In genomic region chr2:233209978-233210680, GRCh38 we compare ENCODE assay signal across 12 cellular contexts. TPM values are rescaled to one million over a fixed set of nuclear protein-coding genes. Genes with fewer than 3 reads are reported as not detected.
DNase-seq lines count a peak whose midpoint lies in the region; ATAC-seq, FAIRE-seq and TF ChIP-seq lines count a peak whose summit lies in the region.
"Had no signal": no experiment of that assay in that cellular context is flagged by ENCODE, and none has a peak within 500 bp of the region (broad histone marks: within the 10 kb centered on the region; RNA-seq: fewer than 3 reads in every experiment).

No MANE protein-coding gene starts in this region.

- TF ChIP-seq EP300 in GM12878 (IDR thresholded peaks at IDR 0.05; ENCODE audit: borderline replicate concordance in 1 of 2, control insufficient read depth in 1 of 2, low read depth in 2 of 2, low read length in 2 of 2), result no peak

- no peaks in the 10 kb centered on the region for H3K79me2 ChIP-seq in GM12878 (ENCODE audit: control insufficient read depth, insufficient read depth, low read length)

- CTCF ChIA-PET in GM12878 (lab: Yijun Ruan, JAX), result interaction anchor here (0.6 to 1.8 kb wide), 4 partner anchors 14 to 268 kb away, joined by 3 to 4 read pairs (median 3); no protein-coding TSS in a partner anchor

- RAD21 ChIA-PET in GM12878 (lab: Charles Lee; ENCODE audit: unreplicated experiment), result no interaction called here

- 82% methylated on average over 12 of the region's 12 CpGs for WGBS in GM12878 (ENCODE audit: insufficient coverage, insufficient replicate concordance, low lambda C conversion rate, missing lambda C conversion rate)
- 66 to 78% methylated on average over 9 to 10 of the region's 12 CpGs for WGBS in mesodermal cell (ENCODE audit: insufficient coverage in 2 of 2), 2 experiments
- 91 to 94% (median 92%) methylated on average over 12 of the region's 12 CpGs for WGBS in small intestine, 3 donors

- peaks cover 8 to 16% of the 10 kb centered on the region in 2 experiments for H3K36me3 ChIP-seq in GM12878 (ENCODE audit: control insufficient read depth in 2 of 2, insufficient read depth in 2 of 2, low read length in 1 of 2)
- no peaks in the 10 kb centered on the region for H3K36me3 ChIP-seq in mesodermal cell (ENCODE audit: control insufficient read depth, insufficient read depth, low read length)
- H3K36me3 ChIP-seq in small intestine (ENCODE audit: control insufficient read depth in 2 of 2, insufficient read depth in 2 of 2, low read length in 2 of 2), result no peaks in the 10 kb centered on the region

- H3K4me2 ChIP-seq in GM12878 (ENCODE audit: control insufficient read depth, insufficient read depth), result no peak overlapping the region
- H3K4me2 ChIP-seq: BLaER1 treated with 17β-estradiol and CSF1 and Interleukin-3, amounts not matched to agents 10 nM and 100 nM had no signal

- POLR2A ChIA-PET in GM12878 (lab: Charles Lee), result no interaction called here

- no peaks in the 10 kb centered on the region for H3K9me3 ChIP-seq in GM12878 (replicated peaks; ENCODE audit: control insufficient read depth, insufficient read depth, low read length)
- no peaks in the 10 kb centered on the region for H3K9me3 ChIP-seq in mesodermal cell (ENCODE audit: control insufficient read depth, low read length)
- H3K9me3 ChIP-seq in small intestine (ENCODE audit: control insufficient read depth, low read depth), result no peaks in the 10 kb centered on the region
- H3K9me3 ChIP-seq: BLaER1 treated with 17β-estradiol and CSF1 and Interleukin-3, amounts not matched to agents 10 nM and 100 nM; mucosa of descending colon had no signal

- TF ChIP-seq CTCF in GM12878 (IDR thresholded peaks at IDR 0.05 in 2 of 3, conservative IDR thresholded peaks at IDR 0.05 in 1 of 3; ENCODE audit: control insufficient read depth in 2 of 3, extremely low read depth in 1 of 3, insufficient read depth in 1 of 3, low read depth in 3 of 3, low read length in 3 of 3), result no peak

- DNase-seq in ACHN (peak; percentile 63), HT1080 (ENCODE audit: low read depth) (peak; percentile 43), GM12878 (ENCODE audit: low read depth, low spot score) (no peak), NCI-H128 (lab: John Stamatoyannopoulos, UW; ENCODE audit: unreplicated experiment) (no peak), small intestine (no peak)
- no peak for DNase-seq in central memory CD4-positive, alpha-beta T cell
- DNase-seq: mucosa of descending colon, SHP77 had no signal

- H3K27me3 ChIP-seq in GM12878 (replicated peaks in 1 of 2; ENCODE audit: control insufficient read depth in 2 of 2, insufficient read depth in 2 of 2, low read length in 1 of 2) (no peaks in the 10 kb centered on the region), small intestine (ENCODE audit: control insufficient read depth in 2 of 2, insufficient read depth in 2 of 2, low read length in 2 of 2) (no peaks in the 10 kb centered on the region)
- H3K27me3 ChIP-seq: BLaER1 treated with 17β-estradiol and CSF1 and Interleukin-3, amounts not matched to agents 10 nM and 100 nM had no signal

- H2AFZ ChIP-seq in GM12878 (ENCODE audit: control insufficient read depth, low read depth, low read length), result no peak overlapping the region

- peak; percentile 24 for ATAC-seq in GM12878
- ATAC-seq in GM18907 (IDR thresholded peaks at IDR 0.05; ENCODE audit: unreplicated experiment), result no peak

- in situ Hi-C loops in ACHN (cut with HindIII; ENCODE audit: low pct_ligation_motif_present, low pct_unique_long_range_greater_than_20kb, low sequenced_read_pairs), result no loop called here
- in situ Hi-C loops in GM12878 (cut with MboI), result no loop called here

- no peak overlapping the region for H3K27ac ChIP-seq in GM12878 (ENCODE audit: control insufficient read depth, insufficient read depth)
- H3K27ac ChIP-seq in mesodermal cell (ENCODE audit: low read depth, low read length, severe bottlenecking), result peak overlapping the region; percentile 64
- H3K27ac ChIP-seq in small intestine (ENCODE audit: low read depth in 1 of 2, low read length in 1 of 2), result no peak overlapping the region
- H3K27ac ChIP-seq: BLaER1 treated with 17β-estradiol and CSF1 and Interleukin-3, amounts not matched to agents 10 nM and 100 nM had no signal

- SMC1A ChIA-PET in GM12878 (lab: Charles Lee; ENCODE audit: uncharacterized antibody, unreplicated experiment), result interaction anchor here (1.1 kb wide), 2 partner anchors 8 to 13 kb away, joined by 5 read pairs; no protein-coding TSS in a partner anchor

- H3K4me1 ChIP-seq in GM12878 (ENCODE audit: control insufficient read depth, insufficient read depth, low read length) (no peaks in the 10 kb centered on the region; the same call in 1 of the 2 replicates), mesodermal cell (ENCODE audit: control insufficient read depth, insufficient read depth, low read length, poor library complexity, severe bottlenecking) (peaks cover 12% of the 10 kb centered on the region), small intestine (ENCODE audit: control insufficient read depth in 2 of 2, insufficient read depth in 1 of 2, low read depth in 1 of 2, low read length in 1 of 2) (peaks cover 0 to 3% of the 10 kb centered on the region in 2 donors)

- no peak for TF ChIP-seq RAD21 in GM12878 (IDR thresholded peaks at IDR 0.05; ENCODE audit: insufficient read depth, low read depth, low read length)

- no peak overlapping the region for H3K9ac ChIP-seq in GM12878 (ENCODE audit: control insufficient read depth, insufficient read depth, low read length)
- H3K9ac ChIP-seq: BLaER1 treated with 17β-estradiol and CSF1 and Interleukin-3, amounts not matched to agents 10 nM and 100 nM had no signal

- TF ChIP-seq POLR2A in GM12878 (IDR thresholded peaks at IDR 0.05; ENCODE audit: low read depth, low read length), result no peak; the same call in none of the 2 replicates

- no TSS peak for BruUV-seq in GM12878 (replicated peaks; lab: Mats Ljungman, UMichigan)

- intact Hi-C loops in GM12878 (cut with micrococcal nuclease; ENCODE audit: unreplicated experiment), result no loop called here

- no peak overlapping the region for H3K4me3 ChIP-seq in GM12878
- H3K4me3 ChIP-seq in mesodermal cell (ENCODE audit: extremely low read depth, insufficient read depth, low read length, poor library complexity, severe bottlenecking), result no peak overlapping the region
- no peak overlapping the region for H3K4me3 ChIP-seq in small intestine (ENCODE audit: low read depth in 1 of 2, low read length in 2 of 2)
- H3K4me3 ChIP-seq: BLaER1 treated with 17β-estradiol and CSF1 and Interleukin-3, amounts not matched to agents 10 nM and 100 nM; mucosa of descending colon had no signal

- H4K20me1 ChIP-seq in GM12878 (ENCODE audit: control insufficient read depth, insufficient read depth), result no peaks in the 10 kb centered on the region

- FAIRE-seq in GM12878 (lab: Jason Lieb, UNC), result no peak
- FAIRE-seq in small intestine (lab: Jason Lieb, UNC), result no peak
- FAIRE-seq: colon had no signal

TF ChIP-seq in GM12878, 131 proteins besides CTCF, POLR2A, EP300 and RAD21 (continues in another document):
- TF ChIP-seq, protein P1, sequence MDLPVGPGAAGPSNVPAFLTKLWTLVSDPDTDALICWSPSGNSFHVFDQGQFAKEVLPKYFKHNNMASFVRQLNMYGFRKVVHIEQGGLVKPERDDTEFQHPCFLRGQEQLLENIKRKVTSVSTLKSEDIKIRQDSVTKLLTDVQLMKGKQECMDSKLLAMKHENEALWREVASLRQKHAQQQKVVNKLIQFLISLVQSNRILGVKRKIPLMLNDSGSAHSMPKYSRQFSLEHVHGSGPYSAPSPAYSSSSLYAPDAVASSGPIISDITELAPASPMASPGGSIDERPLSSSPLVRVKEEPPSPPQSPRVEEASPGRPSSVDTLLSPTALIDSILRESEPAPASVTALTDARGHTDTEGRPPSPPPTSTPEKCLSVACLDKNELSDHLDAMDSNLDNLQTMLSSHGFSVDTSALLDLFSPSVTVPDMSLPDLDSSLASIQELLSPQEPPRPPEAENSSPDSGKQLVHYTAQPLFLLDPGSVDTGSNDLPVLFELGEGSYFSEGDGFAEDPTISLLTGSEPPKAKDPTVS (IDR thresholded peaks at IDR 0.05; ENCODE audit: low read depth, low read length), result no peak

RNA-seq across cellular contexts. Expression of gene ATG16L1, which starts 41.3 kb away (rescaled TPM):
- total RNA-seq in HT1080 (2014; rRNA removed; shearing (Covaris generic)), result 53.0 and 59.4 TPM in 2 replicates
- polyA plus RNA-seq in HT1080 (2015; cell fraction: cytosol; rRNA removed), result 26.8 and 31.3 TPM in 2 replicates
- 68.3 and 74.9 TPM in 2 replicates for polyA plus RNA-seq in HT1080 (2015; cell fraction: nucleus; rRNA removed)
- total RNA-seq in GM12878 (2013; cell fraction: nucleolus; rRNA removed), result 122 and 131 TPM in 2 replicates
- total RNA-seq in GM12878 (2014; rRNA removed) (16.9 and 20.1 TPM in 2 replicates), GM12878 (2014; rRNA removed; fragmentation: Illumina TruSeq; extraction: Trizol) (16.3 and 17.3 TPM in 2 replicates), GM12878 (2021) (25.1 and 26.6 TPM in 2 replicates)
- 7.6 TPM for polyA plus RNA-seq in GM12878 (2011; ENCODE audit: low read depth)
- polyA plus RNA-seq in GM12878 (2011; rRNA removed) (18.0 and 21.0 TPM in 2 replicates), GM12878 (2014; fragmentation: Illumina TruSeq; extraction: Trizol) (13.3 and 13.5 TPM in 2 replicates), GM12878 (2014; fragmentation: Nextera tagmentation; extraction: Ambion mirVana) (1 to 10 TPM; 5.2 to 7.8 TPM), GM12878 (2014; rRNA removed) (20.6 and 27.5 TPM in 2 replicates), GM12878 (2016; fragmentation: Nextera tagmentation; extraction: Ambion mirVana) (10 to 100 TPM; 13.8 to 14.9 TPM), small intestine (10 to 100 TPM; 14.6 to 19.0 (median 15.9) TPM)
- 11.5 and 13.3 TPM in 2 replicates for polyA plus RNA-seq in GM12878 (2011; cell fraction: cytosol; rRNA removed)
- polyA plus RNA-seq in GM12878 (2011; cell fraction: nucleus; rRNA removed), result 67.9 and 71.7 TPM in 2 replicates
- polyA plus RNA-seq in GM12878 (2012), result 9.9 and 10.7 TPM in 2 replicates
- polyA minus RNA-seq in GM12878 (2011; rRNA and poly(A)+ RNA removed), result 19.6 and 28.7 TPM in 2 replicates
- polyA minus RNA-seq in GM12878 (2011; cell fraction: cytosol; rRNA and poly(A)+ RNA removed), result 7.0 and 7.4 TPM in 2 replicates
- 31.8 and 58.4 TPM in 2 replicates for polyA minus RNA-seq in GM12878 (2011; cell fraction: nucleus; rRNA and poly(A)+ RNA removed)
- 16.4 TPM for polyA plus RNA-seq in mesodermal cell (2013, experiment 1 of 2)
- 14.4 TPM for polyA plus RNA-seq in mesodermal cell (2013, experiment 2 of 2)

Comparison
In these comparisons a context has a peak if more than half of its experiments do, and no peak if none do; other contexts are left out.
1. DNase-seq: peak in ACHN (single experiment) and HT1080 (single experiment); none in GM12878 (single experiment), NCI-H128 (single experiment), small intestine (single experiment) and central memory CD4-positive, alpha-beta T cell (single experiment).